26 cellular contexts compared by ENCODE assay signal in the genomic region with DNA sequence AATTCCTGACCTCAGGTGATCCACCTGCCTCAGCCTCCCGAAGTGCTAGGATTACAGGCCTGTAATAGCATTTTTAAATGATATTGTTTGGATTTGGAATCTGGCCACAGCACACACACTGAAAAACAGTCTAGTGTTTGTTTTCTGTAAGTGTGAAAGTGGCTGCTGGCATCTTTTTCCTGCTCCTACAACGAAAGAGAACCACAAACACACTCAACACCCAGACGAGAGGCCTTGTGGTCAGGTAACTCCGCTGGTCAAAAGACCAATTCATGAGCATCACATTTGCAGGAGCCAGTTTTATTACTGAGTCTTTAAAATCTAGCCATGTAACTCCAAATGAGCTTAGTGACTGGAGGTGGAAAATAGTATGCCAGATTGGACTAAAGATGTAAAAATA.
"Had no signal": no experiment of that assay in that cellular context is flagged by ENCODE, and none has a peak within 500 bp of the region (broad histone marks: within the 10 kb centered on the region; RNA-seq: fewer than 3 reads in every experiment).

No MANE protein-coding gene starts in this region.

- H3K9me3 Mint-ChIP-seq: activated T-helper 1 cell treated with anti-CD3 and anti-CD28 coated beads, Interleukin-12 subunit alpha, Interleukin-12 subunit beta, Interleukin-2, Interleukin-4 antibody, amounts not matched to agents 30 ng/mL and 10 ng/mL and 1 ng/mL, durations not matched to agents 14 hours and 24 hours and 36 hours; T-helper 1 cell treated with Interleukin-12 subunit alpha and Interleukin-12 subunit beta and Interleukin-4 antibody, amounts not matched to agents 30 μg/mL and 1 μg/mL, for 36 hours had no signal

- H3K4me1 Mint-ChIP-seq: activated CD8-positive, alpha-beta memory T cell treated with anti-CD3 and anti-CD28 coated beads, Interleukin-2, amount 10 ng/mL, durations not matched to agents 7 days and 5 days; brain; nephron progenitor cell had no signal

- H3K27ac ChIP-seq: pancreas, psoas muscle, upper lobe of left lung had no signal

- H3K36me3 ChIP-seq: pancreas, upper lobe of left lung had no signal

- H3K27me3 Mint-ChIP-seq: activated CD4-positive, alpha-beta memory T cell treated with anti-CD3 and anti-CD28 coated beads for 36 hours; activated CD8-positive, alpha-beta memory T cell treated with anti-CD3 and anti-CD28 coated beads, Interleukin-2, amount 10 ng/mL, durations not matched to agents 7 days and 5 days; brain had no signal

- H3K4me1 ChIP-seq: pancreas, psoas muscle, upper lobe of left lung had no signal

- H3K9me3 ChIP-seq: pancreas, psoas muscle had no signal

- ATAC-seq: activated CD8-positive, alpha-beta memory T cell treated with anti-CD3 and anti-CD28 coated beads, Interleukin-2, amount 10 ng/mL, durations not matched to agents 7 days and 5 days; left ventricle myocardium superior; pancreas; psoas muscle; right cardiac atrium; stimulated activated naive CD8-positive, alpha-beta T cell treated with anti-CD3 and anti-CD28 coated beads, Interleukin-15, Interleukin-2, amounts not matched to agents 100 U/mL and 50 U/mL, for 24 hours had no signal

- DNase-seq: activated CD4-positive, alpha-beta memory T cell treated with anti-CD3 and anti-CD28 coated beads for 36 hours; activated CD4-positive, alpha-beta T cell treated with anti-CD3 and anti-CD28 coated beads for 4 hours; activated CD4-positive, CD25-positive, alpha-beta regulatory T cell; activated CD8-positive, alpha-beta memory T cell treated with anti-CD3 and anti-CD28 coated beads, Interleukin-2, amount 10 ng/mL, durations not matched to agents 7 days and 5 days; activated gamma-delta T cell; activated naive CD4-positive, alpha-beta T cell treated with anti-CD3 and anti-CD28 coated beads, Interleukin-2, amount 50 U/mL, for 16 hours; activated T-cell treated with anti-CD3 and anti-CD28 coated beads for 4 hours; anterior cingulate cortex; caudate nucleus; dermis blood vessel endothelial cell; effector CD8-positive, alpha-beta T cell; erythroblast; foreskin fibroblast; kidney; left ventricle myocardium superior; mesenchymal stem cell; nephron progenitor cell; pancreas; psoas muscle; right cardiac atrium; stimulated activated CD4-positive, alpha-beta T cell treated with anti-CD3 and anti-CD28 coated beads, Interleukin-4, amount 100 ng/mL, for 24 hours; stimulated activated naive CD8-positive, alpha-beta T cell treated with anti-CD3 and anti-CD28 coated beads, Interleukin-15, Interleukin-2, amounts not matched to agents 100 U/mL and 50 U/mL, for 24 hours had no signal

- H3K27me3 ChIP-seq: pancreas, upper lobe of left lung had no signal

- H3K4me3 ChIP-seq: pancreas, psoas muscle, upper lobe of left lung had no signal

- H3K27ac Mint-ChIP-seq: activated CD4-positive, alpha-beta memory T cell treated with anti-CD3 and anti-CD28 coated beads for 36 hours; activated CD8-positive, alpha-beta memory T cell treated with anti-CD3 and anti-CD28 coated beads, Interleukin-2, amount 10 ng/mL, durations not matched to agents 7 days and 5 days; activated T-helper 1 cell treated with anti-CD3 and anti-CD28 coated beads, Interleukin-12 subunit alpha, Interleukin-12 subunit beta, Interleukin-2, Interleukin-4 antibody, amounts not matched to agents 30 ng/mL and 10 ng/mL and 1 ng/mL, durations not matched to agents 14 hours and 24 hours and 36 hours; brain; nephron progenitor cell; T-helper 1 cell treated with Interleukin-12 subunit alpha and Interleukin-12 subunit beta and Interleukin-4 antibody, amounts not matched to agents 30 μg/mL and 1 μg/mL, for 36 hours had no signal

- H3K4me3 Mint-ChIP-seq: activated CD4-positive, alpha-beta memory T cell treated with anti-CD3 and anti-CD28 coated beads for 36 hours; activated CD8-positive, alpha-beta memory T cell treated with anti-CD3 and anti-CD28 coated beads, Interleukin-2, amount 10 ng/mL, durations not matched to agents 7 days and 5 days; activated T-helper 1 cell treated with anti-CD3 and anti-CD28 coated beads, Interleukin-12 subunit alpha, Interleukin-12 subunit beta, Interleukin-2, Interleukin-4 antibody, amounts not matched to agents 30 ng/mL and 10 ng/mL and 1 ng/mL, durations not matched to agents 14 hours and 24 hours and 36 hours; brain; nephron progenitor cell; T-helper 1 cell treated with Interleukin-12 subunit alpha and Interleukin-12 subunit beta and Interleukin-4 antibody, amounts not matched to agents 30 μg/mL and 1 μg/mL, for 36 hours had no signal
